Comparison of ENCODE assay signal across 14 cellular contexts in the genomic region with DNA sequence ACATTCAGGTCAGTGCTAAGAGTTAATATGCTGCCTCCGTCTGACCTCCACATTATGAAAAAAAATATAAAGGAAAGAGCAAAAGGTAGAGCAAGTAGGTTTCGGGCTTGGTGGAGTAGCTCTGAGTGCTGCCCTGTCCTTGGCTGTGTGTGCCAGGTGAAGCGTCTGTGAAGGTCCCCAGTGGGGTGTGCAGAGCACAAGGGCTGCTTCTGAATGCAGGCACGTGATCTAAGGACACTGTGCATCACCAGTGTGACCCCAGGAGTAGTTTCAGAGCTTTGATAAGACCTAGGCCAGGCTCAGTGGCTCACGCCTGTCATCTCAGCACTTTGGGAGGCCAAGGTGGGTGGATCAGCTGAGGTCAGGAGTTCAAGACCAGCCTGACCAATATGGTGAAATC. TPM values are rescaled to one million over a fixed set of nuclear protein-coding genes. Genes with fewer than 3 reads are reported as not detected.
DNase-seq lines count a peak whose midpoint lies in the region; ATAC-seq and TF ChIP-seq lines count a peak whose summit lies in the region.
"Had no signal": no experiment of that assay in that cellular context is flagged by ENCODE, and none has a peak within 500 bp of the region (broad histone marks: within the 10 kb centered on the region; RNA-seq: fewer than 3 reads in every experiment).

No MANE protein-coding gene starts in this region.

- CTCF ChIA-PET in RWPE1 (lab: Yijun Ruan, JAX): no interaction called here

- H3K27ac Mint-ChIP-seq in mesothelial cell of epicardium: peak overlapping the region; percentile 87
- H3K27ac Mint-ChIP-seq: T-helper 2 cell treated with Interferon-gamma antibody and Interleukin-4, amounts not matched to agents 5 μg/mL and 100 μg/mL, for 36 hours had no signal

- POLR2A ChIA-PET in RWPE1 (lab: Yijun Ruan, JAX; ENCODE audit: low non-redundant PET): no interaction called here

- H3K4me3 Mint-ChIP-seq in mesothelial cell of epicardium: no peak overlapping the region
- H3K4me3 Mint-ChIP-seq: naive thymus-derived CD4-positive, alpha-beta T cell; T-helper 2 cell treated with Interferon-gamma antibody and Interleukin-4, amounts not matched to agents 5 μg/mL and 100 μg/mL, for 36 hours had no signal

- H3K9me3 ChIP-seq in esophagus (ENCODE audit: control insufficient read depth in 2 of 2, insufficient read depth in 1 of 2, low read depth in 1 of 2, low read length in 1 of 2): no peaks in the 10 kb centered on the region
- no peaks in the 10 kb centered on the region for H3K9me3 ChIP-seq in testis

- no peak for DNase-seq in RWPE1 (ENCODE audit: low spot score)
- no peak for DNase-seq in mesothelial cell of epicardium (ENCODE audit: low spot score in 2 of 2, unreplicated experiment in 2 of 2)
- DNase-seq in testis: no peak
- DNase-seq in COLO829 (ENCODE audit: low spot score): no peak
- DNase-seq in central memory CD4-positive, alpha-beta T cell: no peak
- DNase-seq: activated naive CD4-positive, alpha-beta T cell; GDM1; naive thymus-derived CD4-positive, alpha-beta T cell; NCI-H187 treated with DMSO at 0.1 percent for 48 hours; stimulated activated CD4-positive, alpha-beta T cell treated with anti-CD3 and anti-CD28 coated beads, Interleukin-1b, Interleukin-23, amount 100 ng/mL, for 48 hours had no signal

- H3K27me3 ChIP-seq in esophagus (ENCODE audit: control insufficient read depth in 1 of 2, insufficient read depth in 2 of 2, low read length in 2 of 2) (no peaks in the 10 kb centered on the region), testis (no peaks in the 10 kb centered on the region)

- peak overlapping the region; percentile 87 for H3K27ac ChIP-seq in RWPE1
- H3K27ac ChIP-seq in esophagus (ENCODE audit: low read depth in 2 of 2, low read length in 1 of 2): peak overlapping the region; percentile 0 to 53
- peak overlapping the region; percentile 53 to 84 for H3K27ac ChIP-seq in testis

- no peaks in the 10 kb centered on the region for H3K27me3 Mint-ChIP-seq in mesothelial cell of epicardium (ENCODE audit: low read depth)

- no peaks in the 10 kb centered on the region for H3K36me3 Mint-ChIP-seq in mesothelial cell of epicardium

- H3K4me1 ChIP-seq in esophagus (ENCODE audit: control insufficient read depth in 2 of 2, insufficient read depth in 2 of 2, low read length in 1 of 2) (peaks cover 2 to 4% of the 10 kb centered on the region in 2 donors), testis (peaks cover 32% of the 10 kb centered on the region)

- TF ChIP-seq CTCF in RWPE1 (conservative IDR thresholded peaks at IDR 0.05; ENCODE audit: low read depth): no peak
- no peak for TF ChIP-seq CTCF in mesothelial cell of epicardium (IDR thresholded peaks at IDR 0.05; ENCODE audit: unreplicated experiment)
- no peak for TF ChIP-seq CTCF in testis (IDR thresholded peaks at IDR 0.05)

- no peak for TF ChIP-seq POLR2A in testis (IDR thresholded peaks at IDR 0.05)

- intact Hi-C loops in testis (cut with DNase I; ENCODE audit: low total_unique reads): no loop called here

- H3K36me3 ChIP-seq in esophagus (ENCODE audit: control insufficient read depth in 2 of 2, insufficient read depth in 2 of 2, low read length in 1 of 2) (no peaks in the 10 kb centered on the region), testis (ENCODE audit: low read depth, missing control alignments) (no peaks in the 10 kb centered on the region)

- H3K4me3 ChIP-seq in esophagus (ENCODE audit: low read depth in 1 of 2, low read length in 2 of 2) (no peak overlapping the region), testis (no peak overlapping the region)

- peaks cover 37% of the 10 kb centered on the region for H3K4me1 Mint-ChIP-seq in mesothelial cell of epicardium

- H3K9me3 Mint-ChIP-seq in mesothelial cell of epicardium: no peaks in the 10 kb centered on the region
- H3K9me3 Mint-ChIP-seq: naive thymus-derived CD4-positive, alpha-beta T cell; T-helper 2 cell treated with Interferon-gamma antibody and Interleukin-4, amounts not matched to agents 5 μg/mL and 100 μg/mL, for 36 hours had no signal

- WGBS in esophagus, 2 donors: 90 to 92% methylated on average over 5 of the region's 5 CpGs
- 47 to 68% methylated on average over 5 of the region's 5 CpGs for WGBS in testis, 2 donors

- no peak for ATAC-seq in HG03571 (IDR thresholded peaks at IDR 0.05; ENCODE audit: unreplicated experiment)
- ATAC-seq: activated CD4-positive, CD25-positive, alpha-beta regulatory T cell treated with anti-CD3 and anti-CD28 coated beads, Interleukin-2, amount 50 U/mL, for 24 hours had no signal

RNA-seq across cellular contexts. Expression of a gene that starts 36.0 kb away (rescaled TPM):
- polyA plus RNA-seq in esophagus (10 to 100 TPM; 41.6 to 44.7 TPM), testis (ENCODE audit: insufficient read depth, low read depth, low replicate concordance) (41.5 TPM)
- total RNA-seq in mesothelial cell of epicardium (99.1 to 117 TPM (median 106 TPM) in 3 replicates), testis (10 to 100 TPM; 30.8 to 35.7 TPM)

Comparison
In these comparisons a context has a peak if more than half of its experiments do, and no peak if none do; other contexts are left out.
1. H3K27ac ChIP-seq: peak in every context shown above with its lines; median percentile 87 in RWPE1; 68 in testis; 26 in esophagus.